Comparison of ENCODE assay signal across 8 cellular contexts in genomic region chr9:130825051-130825651, GRCh38. TPM values are rescaled to one million over a fixed set of nuclear protein-coding genes. Genes with fewer than 3 reads are reported as not detected.
A peak's percentile ranks its signal among the peaks of the same experiment; 100 is the strongest.
DNase-seq lines count a peak whose midpoint lies in the region; ATAC-seq, FAIRE-seq and TF ChIP-seq lines count a peak whose summit lies in the region.

No MANE protein-coding gene starts in this region.

- 0% methylated on average over 1 of the region's 1 CpG for WGBS in hepatocyte (ENCODE audit: low lambda C conversion rate, missing lambda C conversion rate)

- no peaks in the 10 kb centered on the region for H4K20me1 ChIP-seq in hepatocyte (ENCODE audit: insufficient read depth, poor library complexity, severe bottlenecking)

- peaks cover 33% of the 10 kb centered on the region for H3K4me1 ChIP-seq in HUES6 (ENCODE audit: control insufficient read depth, insufficient read depth, low read length)
- peaks cover 33% of the 10 kb centered on the region for H3K4me1 ChIP-seq in hepatocyte (ENCODE audit: insufficient read depth)

- no peak overlapping the region for H3K4me3 Mint-ChIP-seq in naive thymus-derived CD8-positive, alpha-beta T cell

- H3K36me3 Mint-ChIP-seq in naive thymus-derived CD8-positive, alpha-beta T cell = peaks cover 4 to 12% (median 7%) of the 10 kb centered on the region in 3 donors

- no peak for TF ChIP-seq CTCF in hepatocyte (IDR thresholded peaks at IDR 0.05; ENCODE audit: poor library complexity)

- H3K9me2 ChIP-seq in hepatocyte (replicated peaks; ENCODE audit: insufficient read depth) = no peaks in the 10 kb centered on the region

- H3K36me3 ChIP-seq in HUES6 (ENCODE audit: control insufficient read depth, insufficient read depth, low read length) (no peaks in the 10 kb centered on the region), hepatocyte (replicated peaks; ENCODE audit: insufficient read depth, low read depth) (no peaks in the 10 kb centered on the region)

- H3K27ac ChIP-seq in HUES6 (ENCODE audit: low read depth, low read length) (peak overlapping the region; percentile 72), hepatocyte (peak overlapping the region; percentile 87)

- H3K9ac ChIP-seq in HUES6 (ENCODE audit: low read length) = peak overlapping the region; percentile 19

- H3K9me3 ChIP-seq in HUES6 (ENCODE audit: control insufficient read depth, insufficient read depth, low read depth, low read length) (peaks cover 4% of the 10 kb centered on the region; the same call in 1 of the 2 replicates), hepatocyte (ENCODE audit: low read depth) (no peaks in the 10 kb centered on the region)

- peak overlapping the region; percentile 62 for H3K4me2 ChIP-seq in hepatocyte

- peak; percentile 72 for FAIRE-seq in TTC549 (lab: Jason Lieb, UNC)

- no peaks in the 10 kb centered on the region for H3K27me3 Mint-ChIP-seq in naive thymus-derived CD8-positive, alpha-beta T cell

- no peak for ATAC-seq in naive thymus-derived CD8-positive, alpha-beta T cell

- POLR2A ChIA-PET in naive thymus-derived CD8-positive, alpha-beta T cell (lab: Charles Lee) = no interaction called here

- peaks cover 74% of the 10 kb centered on the region for H3K79me2 ChIP-seq in hepatocyte

- H3K4me3 ChIP-seq in HUES6 (ENCODE audit: low read depth, low read length) = peak overlapping the region; percentile 33
- H3K4me3 ChIP-seq in hepatocyte = no peak overlapping the region

- peaks cover 0 to 9% (median 6%) of the 10 kb centered on the region in 9 donors for H3K9me3 Mint-ChIP-seq in naive thymus-derived CD8-positive, alpha-beta T cell

- no peaks in the 10 kb centered on the region for H3K27me3 ChIP-seq in HUES6 (ENCODE audit: control insufficient read depth, insufficient read depth, low read length)
- no peaks in the 10 kb centered on the region for H3K27me3 ChIP-seq in hepatocyte

- H2AFZ ChIP-seq in hepatocyte = no peak overlapping the region

- peak overlapping the region in 1 of 10 donors; percentile 0 for H3K27ac Mint-ChIP-seq in naive thymus-derived CD8-positive, alpha-beta T cell

- peaks cover 10 to 14% (median 11%) of the 10 kb centered on the region in 4 donors for H3K4me1 Mint-ChIP-seq in naive thymus-derived CD8-positive, alpha-beta T cell

- peak; percentile 75 for DNase-seq in hepatocyte (ENCODE audit: low spot score)
- DNase-seq in smooth muscle cell of the brain vasculature (ENCODE audit: low read depth, low spot score) = peak; percentile 89
- no peak for DNase-seq in 8988T
- DNase-seq in SW 1271 (lab: John Stamatoyannopoulos, UW) = no peak
- DNase-seq in naive thymus-derived CD8-positive, alpha-beta T cell = no peak
- no peak for DNase-seq in dermis blood vessel endothelial cell

RNA-seq across cellular contexts. Expression of gene ABL1, which starts 9.9 kb away (rescaled TPM):
- 44.5 and 46.6 TPM in 2 replicates for total RNA-seq in hepatocyte
- polyA plus RNA-seq in hepatocyte = 41.1 and 43.2 TPM in 2 replicates
- total RNA-seq in naive thymus-derived CD8-positive, alpha-beta T cell = 10 to 100 TPM; 34.3 to 38.9 TPM
- 10 to 100 TPM in 2 of 3 donors, 1 to 10 TPM in 1; 6.4 to 16.8 (median 11.0) TPM for polyA plus RNA-seq in naive thymus-derived CD8-positive, alpha-beta T cell
- 42.5 and 68.7 TPM in 2 replicates for total RNA-seq in dermis blood vessel endothelial cell

Comparison
In these comparisons a context has a peak if more than half of its experiments do, and no peak if none do; other contexts are left out.
1. DNase-seq: peak in hepatocyte (single experiment) and smooth muscle cell of the brain vasculature (single experiment); none in 8988T (single experiment), SW 1271 (0 of 2), naive thymus-derived CD8-positive, alpha-beta T cell (0 of 10) and dermis blood vessel endothelial cell (single experiment).